19 cellular contexts compared by ENCODE assay signal in the genomic region with DNA sequence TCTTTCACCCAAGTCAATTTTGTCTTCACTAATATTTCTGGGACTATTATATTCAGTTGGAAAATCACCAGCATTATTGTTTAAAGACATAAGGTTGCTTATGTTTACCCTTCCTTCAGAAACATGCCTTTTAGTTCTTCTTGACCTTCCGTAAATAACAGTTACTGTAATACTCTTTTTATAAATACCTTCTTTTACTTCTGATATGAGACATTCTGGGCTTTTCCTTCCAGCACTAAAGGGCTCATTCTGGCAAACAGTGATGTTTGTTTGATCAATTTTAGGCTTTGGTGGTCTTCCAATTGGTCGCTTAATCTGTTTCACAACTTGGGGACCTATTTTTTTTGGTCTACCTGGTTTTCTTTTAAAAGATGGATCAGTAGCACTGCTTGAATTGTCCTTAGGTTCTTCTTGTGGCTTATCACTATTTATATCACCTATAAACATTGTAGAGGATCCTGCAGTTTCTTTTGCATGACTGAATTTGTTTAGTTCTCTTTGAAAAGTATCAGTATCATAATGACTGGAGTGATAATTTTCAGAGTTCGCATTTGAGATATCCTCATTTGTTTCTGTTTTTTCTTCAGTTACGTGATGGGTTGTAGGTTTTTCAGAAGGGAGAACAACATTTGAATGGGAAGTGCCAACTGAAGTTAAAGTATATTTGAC.
DNase-seq lines count a peak whose midpoint lies in the region; ATAC-seq, FAIRE-seq and TF ChIP-seq lines count a peak whose summit lies in the region.
"Had no signal": no experiment of that assay in that cellular context is flagged by ENCODE, and none has a peak within 500 bp of the region (broad histone marks: within the 10 kb centered on the region; RNA-seq: fewer than 3 reads in every experiment).

No MANE protein-coding gene starts in this region.

- ATAC-seq in GM18511 (IDR thresholded peaks at IDR 0.05; ENCODE audit: unreplicated experiment) (peak; percentile 98), HG02884 (IDR thresholded peaks at IDR 0.05; ENCODE audit: unreplicated experiment) (peak; percentile 97), HG03469 (IDR thresholded peaks at IDR 0.05; ENCODE audit: unreplicated experiment) (peak; percentile 97)
- ATAC-seq: activated CD8-positive, alpha-beta T cell treated with anti-CD3 and anti-CD28 coated beads for 36 hours; naive thymus-derived CD4-positive, alpha-beta T cell had no signal

- H3K36me3 ChIP-seq in small intestine (ENCODE audit: control insufficient read depth in 2 of 2, insufficient read depth in 2 of 2, low read length in 2 of 2): no peaks in the 10 kb centered on the region
- H3K36me3 ChIP-seq: sigmoid colon had no signal

- intact Hi-C loops in activated CD4-positive, alpha-beta memory T cell treated with anti-CD3 and anti-CD28 coated beads for 36 hours (cut with micrococcal nuclease): no loop called here

- WGBS in small intestine, 3 donors: 84 to 90% (median 87%) methylated on average over 4 of the region's 4 CpGs

- POLR2A ChIA-PET in activated CD4-positive, alpha-beta memory T cell treated with anti-CD3 and anti-CD28 coated beads for 36 hours (lab: Charles Lee): no interaction called here

- no peaks in the 10 kb centered on the region for H3K27me3 ChIP-seq in small intestine (ENCODE audit: control insufficient read depth in 2 of 2, insufficient read depth in 2 of 2, low read length in 2 of 2)
- H3K27me3 ChIP-seq: sigmoid colon had no signal

- H3K36me3 Mint-ChIP-seq in activated CD4-positive, alpha-beta memory T cell treated with anti-CD3 and anti-CD28 coated beads for 36 hours: peaks cover 12% of the 10 kb centered on the region

- H3K4me3 Mint-ChIP-seq in activated CD4-positive, alpha-beta memory T cell treated with anti-CD3 and anti-CD28 coated beads for 36 hours: no peak overlapping the region
- H3K4me3 Mint-ChIP-seq: activated CD8-positive, alpha-beta T cell treated with anti-CD3 and anti-CD28 coated beads for 36 hours; activated naive CD8-positive, alpha-beta T cell; B cell; naive thymus-derived CD4-positive, alpha-beta T cell had no signal

- no peak overlapping the region for H3K27ac ChIP-seq in small intestine (ENCODE audit: low read depth in 1 of 2, low read length in 1 of 2)
- H3K27ac ChIP-seq: KMS-11, sigmoid colon had no signal

- CTCF ChIA-PET in activated CD4-positive, alpha-beta memory T cell treated with anti-CD3 and anti-CD28 coated beads for 36 hours (lab: Charles Lee): no interaction called here

- H3K9me3 Mint-ChIP-seq in activated CD4-positive, alpha-beta memory T cell treated with anti-CD3 and anti-CD28 coated beads for 36 hours: peaks cover 7% of the 10 kb centered on the region
- H3K9me3 Mint-ChIP-seq: activated CD8-positive, alpha-beta T cell treated with anti-CD3 and anti-CD28 coated beads for 36 hours had no signal

- no peaks in the 10 kb centered on the region for H3K4me1 Mint-ChIP-seq in activated CD4-positive, alpha-beta memory T cell treated with anti-CD3 and anti-CD28 coated beads for 36 hours (ENCODE audit: low read depth)
- H3K4me1 Mint-ChIP-seq: B cell; naive thymus-derived CD4-positive, alpha-beta T cell had no signal

- H3K4me1 ChIP-seq in small intestine (ENCODE audit: control insufficient read depth in 2 of 2, insufficient read depth in 1 of 2, low read depth in 1 of 2, low read length in 1 of 2): no peaks in the 10 kb centered on the region
- H3K4me1 ChIP-seq: sigmoid colon had no signal

- no peak overlapping the region for H3K4me3 ChIP-seq in small intestine (ENCODE audit: low read depth in 1 of 2, low read length in 2 of 2)
- H3K4me3 ChIP-seq: sigmoid colon had no signal

- H3K27ac Mint-ChIP-seq in activated CD4-positive, alpha-beta memory T cell treated with anti-CD3 and anti-CD28 coated beads for 36 hours: no peak overlapping the region
- H3K27ac Mint-ChIP-seq: activated CD8-positive, alpha-beta T cell treated with anti-CD3 and anti-CD28 coated beads for 36 hours; activated naive CD8-positive, alpha-beta T cell; B cell had no signal

- FAIRE-seq in small intestine (lab: Jason Lieb, UNC): no peak
- FAIRE-seq: H54, keratinocyte had no signal

- no peaks in the 10 kb centered on the region for H3K27me3 Mint-ChIP-seq in activated CD4-positive, alpha-beta memory T cell treated with anti-CD3 and anti-CD28 coated beads for 36 hours
- H3K27me3 Mint-ChIP-seq: activated CD8-positive, alpha-beta T cell treated with anti-CD3 and anti-CD28 coated beads for 36 hours; activated naive CD8-positive, alpha-beta T cell; B cell had no signal

- peak; percentile 20 for DNase-seq in GM20000 (ENCODE audit: low spot score)
- no peak for DNase-seq in NCI-H1930 (lab: John Stamatoyannopoulos, UW)
- no peak for DNase-seq in activated CD4-positive, alpha-beta memory T cell treated with anti-CD3 and anti-CD28 coated beads for 36 hours
- DNase-seq in small intestine: no peak
- no peak for DNase-seq in NCI-H2196 treated with DMSO at 0.1 percent for 48 hours (lab: John Stamatoyannopoulos, UW; ENCODE audit: unreplicated experiment)
- DNase-seq: activated CD8-positive, alpha-beta T cell treated with anti-CD3 and anti-CD28 coated beads for 36 hours; dermis blood vessel endothelial cell; naive thymus-derived CD4-positive, alpha-beta T cell; NCI-H2107; sigmoid colon; trophoblast cell had no signal

- no peaks in the 10 kb centered on the region for H3K9me3 ChIP-seq in small intestine (ENCODE audit: control insufficient read depth, low read depth)
- H3K9me3 ChIP-seq: sigmoid colon had no signal

- TF ChIP-seq CTCF in GM20000 (IDR thresholded peaks at IDR 0.05; ENCODE audit: extremely low read depth, missing control alignments): no peak
